In the genomic region with DNA sequence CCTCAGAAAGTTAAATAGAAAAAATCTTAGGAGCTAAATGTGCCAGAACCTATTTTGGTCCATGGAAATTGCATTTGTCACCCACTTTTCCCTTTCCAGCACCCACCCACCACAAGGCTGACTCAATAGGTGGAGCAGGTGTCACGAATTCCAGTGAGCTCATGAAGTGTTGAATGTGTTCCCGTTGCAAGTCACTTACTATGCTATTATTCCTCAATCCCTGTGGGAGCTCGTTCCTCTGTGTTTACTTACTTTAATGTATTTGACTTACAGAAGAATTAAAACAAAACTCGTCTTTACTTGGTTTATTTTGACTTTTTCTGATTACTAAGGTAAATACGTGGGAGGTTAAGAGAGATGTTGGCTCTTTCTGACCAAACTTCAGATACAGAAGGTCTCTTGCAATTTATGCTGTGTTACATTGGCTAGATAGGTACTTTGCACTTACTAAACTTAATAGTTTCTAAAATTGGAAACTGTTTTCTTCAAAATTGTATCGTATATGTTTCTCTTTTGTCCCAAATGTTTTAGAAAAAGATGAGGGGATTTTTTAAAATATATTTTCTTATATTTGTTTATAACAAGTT, we compare ENCODE assay signal across 18 cellular contexts.
DNase-seq lines count a peak whose midpoint lies in the region; ATAC-seq, FAIRE-seq and TF ChIP-seq lines count a peak whose summit lies in the region.
"Had no signal": no experiment of that assay in that cellular context is flagged by ENCODE, and none has a peak within 500 bp of the region (broad histone marks: within the 10 kb centered on the region; RNA-seq: fewer than 3 reads in every experiment).

No MANE protein-coding gene starts in this region.

- H3K27ac ChIP-seq in pancreas = peak overlapping the region in 3 of 4 donors; percentile 10 to 47 (median 34)
- H3K27ac ChIP-seq: adrenal gland, SK-N-MC, thoracic aorta had no signal

- DNase-seq in DMS 273 (lab: John Stamatoyannopoulos, UW; ENCODE audit: unreplicated experiment) (peak; percentile 23), DMS 273 treated with DMSO at 0.1 percent for 48 hours (lab: John Stamatoyannopoulos, UW) (no peak), NCI-H446 treated with DMSO at 0.1 percent for 48 hours (lab: John Stamatoyannopoulos, UW) (peak; percentile 20), epithelial cell of proximal tubule (ENCODE audit: low read depth) (peak; percentile 81), pancreas (peak in 3 of 6 donors; percentile 31 to 49 (median 34))
- DNase-seq in activated CD4-positive, alpha-beta T cell treated with anti-CD3 and anti-CD28 coated beads, Interleukin-2, amount 50 U/mL, for 4 hours = no peak
- DNase-seq in activated naive CD4-positive, alpha-beta T cell treated with anti-CD3 and anti-CD28 coated beads, Interleukin-2, amount 10 ng/mL, durations not matched to agents 7 days and 5 days = no peak
- DNase-seq: activated T-cell treated with anti-CD3 and anti-CD28 coated beads for 4 hours, adrenal gland, dermis blood vessel endothelial cell, mucosa of descending colon, NCI-H1105 had no signal

- no peaks in the 10 kb centered on the region for H3K27me3 Mint-ChIP-seq in activated naive CD4-positive, alpha-beta T cell treated with anti-CD3 and anti-CD28 coated beads, Interleukin-2, amount 10 ng/mL, durations not matched to agents 7 days and 5 days

- ATAC-seq in pancreas = peak; percentile 84 to 98 (median 93)
- no peak for ATAC-seq in HG03280 (IDR thresholded peaks at IDR 0.05; ENCODE audit: unreplicated experiment)
- ATAC-seq: HCT116, mucosa of descending colon, WTC11 had no signal

- no peaks in the 10 kb centered on the region for H3K27me3 ChIP-seq in pancreas
- H3K27me3 ChIP-seq: adrenal gland had no signal

- no peaks in the 10 kb centered on the region for H3K36me3 Mint-ChIP-seq in activated naive CD4-positive, alpha-beta T cell treated with anti-CD3 and anti-CD28 coated beads, Interleukin-2, amount 10 ng/mL, durations not matched to agents 7 days and 5 days
- H3K36me3 Mint-ChIP-seq: WTC11 had no signal

- H3K4me1 Mint-ChIP-seq in activated naive CD4-positive, alpha-beta T cell treated with anti-CD3 and anti-CD28 coated beads, Interleukin-2, amount 10 ng/mL, durations not matched to agents 7 days and 5 days = no peaks in the 10 kb centered on the region

- intact Hi-C loops in pancreas (cut with DNase I) = no loop called here

- peaks cover 0 to 10% (median 7%) of the 10 kb centered on the region in 3 donors for H3K4me1 ChIP-seq in pancreas
- H3K4me1 ChIP-seq: adrenal gland had no signal

- no peaks in the 10 kb centered on the region for H3K9me3 ChIP-seq in pancreas
- H3K9me3 ChIP-seq: adrenal gland, mucosa of descending colon, thoracic aorta had no signal

- peaks cover 14% of the 10 kb centered on the region for H3K9me3 Mint-ChIP-seq in activated naive CD4-positive, alpha-beta T cell treated with anti-CD3 and anti-CD28 coated beads, Interleukin-2, amount 10 ng/mL, durations not matched to agents 7 days and 5 days

- no peak overlapping the region for H3K4me3 Mint-ChIP-seq in activated naive CD4-positive, alpha-beta T cell treated with anti-CD3 and anti-CD28 coated beads, Interleukin-2, amount 10 ng/mL, durations not matched to agents 7 days and 5 days
- H3K4me3 Mint-ChIP-seq: WTC11 had no signal

- TF ChIP-seq CTCF in epithelial cell of proximal tubule (conservative IDR thresholded peaks at IDR 0.05; ENCODE audit: low read depth, low read length) (no peak), pancreas (IDR thresholded peaks at IDR 0.05) (no peak)

- 14 to 16% methylated on average over 6 of the region's 6 CpGs for WGBS in pancreas, 2 donors

- FAIRE-seq in pancreas (lab: Jason Lieb, UNC) = no peak
- FAIRE-seq: A204.1 had no signal

- CTCF ChIA-PET in activated naive CD4-positive, alpha-beta T cell treated with anti-CD3 and anti-CD28 coated beads, Interleukin-2, amount 10 ng/mL, durations not matched to agents 7 days and 5 days (lab: Charles Lee) = no interaction called here

- H3K4me3 ChIP-seq in epithelial cell of proximal tubule (ENCODE audit: low read depth, low read length) = no peak overlapping the region
- H3K4me3 ChIP-seq in pancreas = no peak overlapping the region
- H3K4me3 ChIP-seq: adrenal gland, mucosa of descending colon, SK-N-MC, thoracic aorta had no signal

- no peaks in the 10 kb centered on the region for H3K36me3 ChIP-seq in pancreas
- H3K36me3 ChIP-seq: adrenal gland, thoracic aorta had no signal

- H3K27ac Mint-ChIP-seq in activated naive CD4-positive, alpha-beta T cell treated with anti-CD3 and anti-CD28 coated beads, Interleukin-2, amount 10 ng/mL, durations not matched to agents 7 days and 5 days = no peak overlapping the region
- H3K27ac Mint-ChIP-seq: WTC11 had no signal

Comparison
In these comparisons a context has a peak if more than half of its experiments do, and no peak if none do; other contexts are left out.
1. DNase-seq: peak in DMS 273 (single experiment), NCI-H446 treated with DMSO at 0.1 percent for 48 hours (single experiment) and epithelial cell of proximal tubule (single experiment); none in DMS 273 treated with DMSO at 0.1 percent for 48 hours (single experiment), activated CD4-positive, alpha-beta T cell treated with anti-CD3 and anti-CD28 coated beads, Interleukin-2, amount 50 U/mL, for 4 hours (0 of 2) and activated naive CD4-positive, alpha-beta T cell treated with anti-CD3 and anti-CD28 coated beads, Interleukin-2, amount 10 ng/mL, durations not matched to agents 7 days and 5 days (single experiment).